In genomic region chr2:234569776-234570430, GRCh38 we compare ENCODE assay signal across 15 cellular contexts.
"Had no signal": no experiment of that assay in that cellular context is flagged by ENCODE, and none has a peak within 500 bp of the region (broad histone marks: within the 10 kb centered on the region; RNA-seq: fewer than 3 reads in every experiment).

No MANE protein-coding gene starts in this region.

- H3K9me3 Mint-ChIP-seq: activated naive CD4-positive, alpha-beta T cell treated with anti-CD3 and anti-CD28 coated beads for 36 hours; activated naive CD8-positive, alpha-beta T cell treated with anti-CD3 and anti-CD28 coated beads, Interleukin-2, amount 50 U/mL, for 24 hours; activated T-helper 17 cell treated with anti-CD3 and anti-CD28 coated beads, Interleukin-2, amount 50 U/mL, for 72 hours; endodermal cell had no signal

- H3K4me3 Mint-ChIP-seq: activated naive CD4-positive, alpha-beta T cell treated with anti-CD3 and anti-CD28 coated beads for 36 hours; activated naive CD8-positive, alpha-beta T cell treated with anti-CD3 and anti-CD28 coated beads, Interleukin-2, amount 50 U/mL, for 24 hours; activated T-helper 17 cell treated with anti-CD3 and anti-CD28 coated beads, Interleukin-2, amount 50 U/mL, for 72 hours; endodermal cell had no signal

- H3K27ac Mint-ChIP-seq: activated naive CD4-positive, alpha-beta T cell treated with anti-CD3 and anti-CD28 coated beads for 36 hours; activated naive CD8-positive, alpha-beta T cell treated with anti-CD3 and anti-CD28 coated beads, Interleukin-2, amount 50 U/mL, for 24 hours; activated T-helper 17 cell treated with anti-CD3 and anti-CD28 coated beads, Interleukin-2, amount 50 U/mL, for 72 hours; endodermal cell had no signal

- ATAC-seq: activated CD4-positive, CD25-positive, alpha-beta regulatory T cell treated with anti-CD3 and anti-CD28 coated beads, Interleukin-2, amount 50 U/mL, for 24 hours; activated naive CD8-positive, alpha-beta T cell treated with anti-CD3 and anti-CD28 coated beads, Interleukin-2, amount 50 U/mL, for 24 hours; activated T-helper 17 cell treated with anti-CD3 and anti-CD28 coated beads, Interleukin-2, amount 50 U/mL, for 72 hours; pancreas had no signal

- DNase-seq: activated CD4-positive, alpha-beta T cell treated with anti-CD3 and anti-CD28 coated beads, Interleukin-2, amount 50 U/mL, for 4 hours; activated naive CD4-positive, alpha-beta T cell treated with anti-CD3 and anti-CD28 coated beads for 36 hours; activated naive CD8-positive, alpha-beta T cell treated with anti-CD3 and anti-CD28 coated beads, Interleukin-2, amount 50 U/mL, for 24 hours; aorta; endodermal cell; head of caudate nucleus; kidney glomerular epithelial cell; midbrain; pancreas; stimulated activated CD4-positive, alpha-beta T cell treated with anti-CD3 and anti-CD28 coated beads, Interleukin-1b, Interleukin-23, amount 100 ng/mL, for 48 hours; T-helper 9 cell; thyroid gland; uterus had no signal

- H3K4me1 Mint-ChIP-seq: activated T-helper 17 cell treated with anti-CD3 and anti-CD28 coated beads, Interleukin-2, amount 50 U/mL, for 72 hours had no signal
